Comparison of ENCODE assay signal across 17 cellular contexts in genomic region chr15:92616621-92617179, GRCh38. TPM values are rescaled to one million over a fixed set of nuclear protein-coding genes. Genes with fewer than 3 reads are reported as not detected.
DNase-seq lines count a peak whose midpoint lies in the region; ATAC-seq and TF ChIP-seq lines count a peak whose summit lies in the region.
"Had no signal": no experiment of that assay in that cellular context is flagged by ENCODE, and none has a peak within 500 bp of the region (broad histone marks: within the 10 kb centered on the region; RNA-seq: fewer than 3 reads in every experiment).

No MANE protein-coding gene starts in this region.

- H3K4me3 ChIP-seq in PC-3 (ENCODE audit: low read length) (peak overlapping the region; percentile 30; the same call in 1 of the 2 replicates), coronary artery (no peak overlapping the region), mucosa of rectum (ENCODE audit: low read length in 2 of 2) (no peak overlapping the region), stomach (no peak overlapping the region)
- H3K4me3 ChIP-seq in CD4-positive, alpha-beta memory T cell (ENCODE audit: low read length in 2 of 2) = no peak overlapping the region

- peaks cover 4% of the 10 kb centered on the region; the same call in 1 of the 2 replicates for H3K79me2 ChIP-seq in PC-3 (ENCODE audit: low read length)

- H3K4me1 ChIP-seq in PC-3 (ENCODE audit: insufficient read depth, low read length) (peaks cover 37% of the 10 kb centered on the region), mucosa of rectum (ENCODE audit: control insufficient read depth in 2 of 2, insufficient read depth in 2 of 2, low read length in 2 of 2) (peaks cover 9 to 23% of the 10 kb centered on the region in 2 donors), stomach (peaks cover 63 to 97% (median 76%) of the 10 kb centered on the region in 4 donors)
- H3K4me1 ChIP-seq in CD4-positive, alpha-beta memory T cell (ENCODE audit: insufficient read depth, low read length) = no peaks in the 10 kb centered on the region

- H3K27ac ChIP-seq in PC-3 (ENCODE audit: low read length) (peak overlapping the region; percentile 93), coronary artery (no peak overlapping the region), mucosa of rectum (ENCODE audit: low read depth in 2 of 2, low read length in 2 of 2) (peak overlapping the region; percentile 56 to 63), stomach (peak overlapping the region; percentile 84 to 93 (median 90))
- H3K27ac ChIP-seq in CD4-positive, alpha-beta memory T cell (ENCODE audit: low read depth, low read length) = no peak overlapping the region
- H3K27ac ChIP-seq: KMS-11 had no signal

- no peak for TF ChIP-seq POLR2A in stomach (IDR thresholded peaks at IDR 0.05)

- H3K9ac ChIP-seq in PC-3 (ENCODE audit: low read length) = 0 out of 2 replicates have a peak overlapping the region, but pooled peaks have one; percentile 61
- H3K9ac ChIP-seq in mucosa of rectum (ENCODE audit: low read depth in 1 of 2, low read length in 2 of 2) = no peak overlapping the region
- H3K9ac ChIP-seq: KMS-11 had no signal

- H3K9me2 ChIP-seq in PC-3 (replicated peaks; ENCODE audit: low read length) = no peaks in the 10 kb centered on the region

- WGBS in stomach, 5 donors = 72 to 93% (median 79%) methylated on average over 11 to 18 of the region's 18 CpGs

- intact Hi-C loops in PC-3 (cut with micrococcal nuclease) (no loop called here), stomach (cut with DNase I; ENCODE audit: low total_unique reads) (no loop called here)
- intact Hi-C loops in CD4-positive, alpha-beta memory T cell (cut with micrococcal nuclease) = no loop called here

- TF ChIP-seq EP300 in stomach (IDR thresholded peaks at IDR 0.05) = no peak

- no peak overlapping the region for H2AFZ ChIP-seq in PC-3 (ENCODE audit: low read length)

- H3K9me3 ChIP-seq in PC-3 (ENCODE audit: low read length) = no peaks in the 10 kb centered on the region
- no peaks in the 10 kb centered on the region for H3K9me3 ChIP-seq in mucosa of rectum (ENCODE audit: control insufficient read depth in 2 of 2, low read length in 2 of 2)
- H3K9me3 ChIP-seq in stomach = no peaks in the 10 kb centered on the region
- no peaks in the 10 kb centered on the region for H3K9me3 ChIP-seq in CD4-positive, alpha-beta memory T cell (ENCODE audit: control insufficient read depth in 1 of 2, low read length in 2 of 2)

- peak overlapping the region; percentile 77 for H3K4me2 ChIP-seq in PC-3 (ENCODE audit: low read length)
- H3K4me2 ChIP-seq: KMS-11 had no signal

- no peaks in the 10 kb centered on the region for H3K36me3 Mint-ChIP-seq in CD4-positive, alpha-beta memory T cell
- H3K36me3 Mint-ChIP-seq: activated naive CD4-positive, alpha-beta T cell treated with anti-CD3 and anti-CD28 coated beads, Interleukin-2, amount 50 U/mL, for 24 hours; CD8-positive, alpha-beta T cell; memory B cell had no signal

- TF ChIP-seq CTCF in PC-3 (conservative IDR thresholded peaks at IDR 0.05; ENCODE audit: low read depth, low read length) (no peak), coronary artery (IDR thresholded peaks at IDR 0.05) (no peak), stomach (IDR thresholded peaks at IDR 0.05) (no peak)

- no peak overlapping the region for H3K27ac Mint-ChIP-seq in CD4-positive, alpha-beta memory T cell
- H3K27ac Mint-ChIP-seq: activated naive CD4-positive, alpha-beta T cell treated with anti-CD3 and anti-CD28 coated beads, Interleukin-2, amount 50 U/mL, for 24 hours; CD8-positive, alpha-beta T cell; memory B cell had no signal

- DNase-seq in PC-3 = peak; percentile 71
- DNase-seq in coronary artery (ENCODE audit: low spot score) = peak; percentile 73
- DNase-seq in stomach = peak; percentile 35
- no peak for DNase-seq in CD4-positive, alpha-beta memory T cell
- DNase-seq in NCI-H446 (lab: John Stamatoyannopoulos, UW) = no peak
- DNase-seq in NCI-H82 treated with DMSO at 0.1 percent for 48 hours (lab: John Stamatoyannopoulos, UW; ENCODE audit: unreplicated experiment) = no peak
- DNase-seq: CD8-positive, alpha-beta T cell; GDM1; NCI-H1930; NK-92 treated with Interleukin-12 subunit alpha and Interleukin-12 subunit beta, amount 100 ng/mL, for 24 hours had no signal

- no peaks in the 10 kb centered on the region for H4K20me1 ChIP-seq in PC-3 (ENCODE audit: low read length)

- ATAC-seq in PC-3 (peak; percentile 44), HG03108 (IDR thresholded peaks at IDR 0.05; ENCODE audit: unreplicated experiment) (no peak)
- ATAC-seq: CD8-positive, alpha-beta T cell; SK-N-SH treated with all-trans-retinoic acid at 6 μM for 48 hours had no signal

- H3K27me3 Mint-ChIP-seq in CD4-positive, alpha-beta memory T cell = no peaks in the 10 kb centered on the region
- H3K27me3 Mint-ChIP-seq: activated naive CD4-positive, alpha-beta T cell treated with anti-CD3 and anti-CD28 coated beads, Interleukin-2, amount 50 U/mL, for 24 hours had no signal

- H3K27me3 ChIP-seq in PC-3 (ENCODE audit: low read length) = no peaks in the 10 kb centered on the region
- no peaks in the 10 kb centered on the region for H3K27me3 ChIP-seq in mucosa of rectum (ENCODE audit: control insufficient read depth in 2 of 2, insufficient read depth in 2 of 2, low read length in 2 of 2)
- H3K27me3 ChIP-seq in stomach = no peaks in the 10 kb centered on the region
- H3K27me3 ChIP-seq in CD4-positive, alpha-beta memory T cell (ENCODE audit: insufficient read depth, low read length) = no peaks in the 10 kb centered on the region

- H3F3A ChIP-seq in PC-3 (ENCODE audit: low read length, unreplicated experiment) = peaks cover 4% of the 10 kb centered on the region

- H3K9me3 Mint-ChIP-seq in CD4-positive, alpha-beta memory T cell = no peaks in the 10 kb centered on the region
- H3K9me3 Mint-ChIP-seq: activated naive CD4-positive, alpha-beta T cell treated with anti-CD3 and anti-CD28 coated beads, Interleukin-2, amount 50 U/mL, for 24 hours; CD8-positive, alpha-beta T cell; central memory CD8-positive, alpha-beta T cell; memory B cell had no signal

- POLR2A ChIA-PET in PC-3 (lab: Charles Lee; ENCODE audit: unreplicated experiment) = no interaction called here
- POLR2A ChIA-PET in CD4-positive, alpha-beta memory T cell (lab: Charles Lee; ENCODE audit: partially characterized antibody) = no interaction called here

- H3K36me3 ChIP-seq in PC-3 (ENCODE audit: low read depth, low read length) (no peaks in the 10 kb centered on the region), mucosa of rectum (ENCODE audit: control insufficient read depth in 2 of 2, insufficient read depth in 2 of 2, low read length in 2 of 2) (no peaks in the 10 kb centered on the region), stomach (peaks cover 0 to 4% (median 0%) of the 10 kb centered on the region in 4 donors)
- H3K36me3 ChIP-seq in CD4-positive, alpha-beta memory T cell (ENCODE audit: insufficient read depth, low read length) = no peaks in the 10 kb centered on the region

- H3K4me1 Mint-ChIP-seq in CD4-positive, alpha-beta memory T cell = no peaks in the 10 kb centered on the region
- H3K4me1 Mint-ChIP-seq: activated naive CD4-positive, alpha-beta T cell treated with anti-CD3 and anti-CD28 coated beads, Interleukin-2, amount 50 U/mL, for 24 hours; central memory CD8-positive, alpha-beta T cell; memory B cell had no signal

- H3K4me3 Mint-ChIP-seq in CD4-positive, alpha-beta memory T cell = no peak overlapping the region
- H3K4me3 Mint-ChIP-seq: activated naive CD4-positive, alpha-beta T cell treated with anti-CD3 and anti-CD28 coated beads, Interleukin-2, amount 50 U/mL, for 24 hours; CD8-positive, alpha-beta T cell; central memory CD8-positive, alpha-beta T cell; memory B cell had no signal

- CTCF ChIA-PET in PC-3 (lab: Charles Lee) = no interaction called here
- CTCF ChIA-PET in CD4-positive, alpha-beta memory T cell (lab: Charles Lee; ENCODE audit: partially characterized antibody) = no interaction called here

- BruUV-seq in PC-3 (replicated peaks; lab: Mats Ljungman, UMichigan) = no TSS peak

RNA-seq across cellular contexts. Expression of gene FAM174B, which starts 38.9 kb away (rescaled TPM):
- total RNA-seq in PC-3 (2014; rRNA removed) (9.6 and 14.2 TPM in 2 replicates), stomach (10 to 100 TPM; 14.6 to 54.0 (median 36.2) TPM)
- polyA plus RNA-seq in stomach = 10 to 100 TPM; 21.7 to 30.3 (median 22.7) TPM
- total RNA-seq in CD4-positive, alpha-beta memory T cell = 1 to 10 TPM; 6.6 to 8.3 TPM
- 1 to 10 TPM; 2.4 to 3.3 TPM for polyA plus RNA-seq in CD4-positive, alpha-beta memory T cell

Comparison
In these comparisons a context has a peak if more than half of its experiments do, and no peak if none do; other contexts are left out.
1. DNase-seq: peak in PC-3 (single experiment), coronary artery (single experiment) and stomach (single experiment); none in CD4-positive, alpha-beta memory T cell (0 of 5), NCI-H446 (0 of 2) and NCI-H82 treated with DMSO at 0.1 percent for 48 hours (single experiment).
2. H3K27ac ChIP-seq: peak in PC-3 (single experiment), mucosa of rectum (2 of 2) and stomach (5 of 5); none in coronary artery (0 of 2) and CD4-positive, alpha-beta memory T cell (single experiment).